25 cellular contexts compared by ENCODE assay signal in genomic region chr4:15918484-15919129, GRCh38. TPM values are rescaled to one million over a fixed set of nuclear protein-coding genes. Genes with fewer than 3 reads are reported as not detected.
DNase-seq lines count a peak whose midpoint lies in the region; ATAC-seq and TF ChIP-seq lines count a peak whose summit lies in the region.
"Had no signal": no experiment of that assay in that cellular context is flagged by ENCODE, and none has a peak within 500 bp of the region (broad histone marks: within the 10 kb centered on the region; RNA-seq: fewer than 3 reads in every experiment).

No MANE protein-coding gene starts in this region.

- peak; percentile 29 for ATAC-seq in omental fat pad (ENCODE audit: low FRiP score)
- ATAC-seq in GM18870 (IDR thresholded peaks at IDR 0.05; ENCODE audit: unreplicated experiment) = no peak
- ATAC-seq: activated CD8-positive, alpha-beta T cell treated with anti-CD3 and anti-CD28 coated beads, Interleukin-2, amount 10 ng/mL, durations not matched to agents 7 days and 5 days; HepG2; natural killer cell; right lobe of liver; stimulated activated naive CD8-positive, alpha-beta T cell treated with anti-CD3 and anti-CD28 coated beads, Interleukin-15, amount 100 ng/mL, for 72 hours had no signal

- H3K4me3 Mint-ChIP-seq in Calu3 (ENCODE audit: low read depth, unreplicated experiment) (peak overlapping the region; percentile 63), progenitor cell of endocrine pancreas (ENCODE audit: low read depth) (no peak overlapping the region), CD14-positive monocyte (no peak overlapping the region)
- H3K4me3 Mint-ChIP-seq: activated CD8-positive, alpha-beta T cell treated with anti-CD3 and anti-CD28 coated beads, Interleukin-2, amount 10 ng/mL, durations not matched to agents 7 days and 5 days; activated T-cell treated with anti-CD3 and anti-CD28 coated beads, Interleukin-2, amount 50 U/mL, for 24 hours; natural killer cell; stimulated activated naive CD8-positive, alpha-beta T cell treated with anti-CD3 and anti-CD28 coated beads, Interleukin-15, amount 100 ng/mL, for 72 hours had no signal

- peaks cover 35% of the 10 kb centered on the region for H3K36me3 Mint-ChIP-seq in Calu3 (ENCODE audit: insufficient read depth, unreplicated experiment)
- H3K36me3 Mint-ChIP-seq in progenitor cell of endocrine pancreas (ENCODE audit: insufficient read depth) = no peaks in the 10 kb centered on the region
- no peaks in the 10 kb centered on the region for H3K36me3 Mint-ChIP-seq in CD14-positive monocyte
- H3K36me3 Mint-ChIP-seq: natural killer cell had no signal

- no peaks in the 10 kb centered on the region for H3K36me3 ChIP-seq in esophagus (ENCODE audit: control insufficient read depth in 2 of 2, insufficient read depth in 2 of 2, low read length in 1 of 2)
- H3K36me3 ChIP-seq in effector memory CD4-positive, alpha-beta T cell (ENCODE audit: control insufficient read depth, insufficient read depth, low read length) = no peaks in the 10 kb centered on the region
- H3K36me3 ChIP-seq: adrenal gland, BLaER1, esophagus muscularis mucosa, right lobe of liver had no signal

- no peaks in the 10 kb centered on the region for H3K9me3 ChIP-seq in esophagus (ENCODE audit: control insufficient read depth in 2 of 2, insufficient read depth in 1 of 2, low read depth in 1 of 2, low read length in 1 of 2)
- no peaks in the 10 kb centered on the region for H3K9me3 ChIP-seq in effector memory CD4-positive, alpha-beta T cell (ENCODE audit: control insufficient read depth, low read length)
- H3K9me3 ChIP-seq: adrenal gland, Caco-2, esophagus muscularis mucosa, right lobe of liver had no signal

- H3K4me3 ChIP-seq in esophagus (ENCODE audit: low read depth in 1 of 2, low read length in 2 of 2) = no peak overlapping the region
- no peak overlapping the region for H3K4me3 ChIP-seq in effector memory CD4-positive, alpha-beta T cell (ENCODE audit: insufficient read depth, low read depth, low read length, poor library complexity, severe bottlenecking)
- H3K4me3 ChIP-seq: adrenal gland, BLaER1, esophagus muscularis mucosa, right lobe of liver had no signal

- 32 to 44% methylated on average over 4 of the region's 4 CpGs for WGBS in esophagus, 2 donors

- BruUV-seq in Calu3 (replicated peaks; lab: Mats Ljungman, UMichigan) = no TSS peak

- H3K27ac ChIP-seq in esophagus (ENCODE audit: low read depth in 2 of 2, low read length in 1 of 2) = peak overlapping the region; percentile 58 to 72
- no peak overlapping the region for H3K27ac ChIP-seq in effector memory CD4-positive, alpha-beta T cell (ENCODE audit: insufficient read depth, low read length, poor library complexity, severe bottlenecking)
- H3K27ac ChIP-seq: adrenal gland, BLaER1, esophagus muscularis mucosa, parathyroid adenoma, right lobe of liver had no signal

- H3K9me3 Mint-ChIP-seq in Calu3 (ENCODE audit: low read depth, unreplicated experiment) = peaks cover 1% of the 10 kb centered on the region
- H3K9me3 Mint-ChIP-seq in progenitor cell of endocrine pancreas (ENCODE audit: low read depth) = peaks cover 4% of the 10 kb centered on the region
- H3K9me3 Mint-ChIP-seq in CD14-positive monocyte = peaks cover 3 to 8% (median 5%) of the 10 kb centered on the region in 7 donors
- H3K9me3 Mint-ChIP-seq: activated T-cell treated with anti-CD3 and anti-CD28 coated beads, Interleukin-2, amount 50 U/mL, for 24 hours; natural killer cell had no signal

- H3K4me1 Mint-ChIP-seq in Calu3 (ENCODE audit: low read depth, unreplicated experiment) = peaks cover 72% of the 10 kb centered on the region
- H3K4me1 Mint-ChIP-seq in progenitor cell of endocrine pancreas (ENCODE audit: low read depth) = no peaks in the 10 kb centered on the region
- no peaks in the 10 kb centered on the region for H3K4me1 Mint-ChIP-seq in CD14-positive monocyte

- H3K27me3 Mint-ChIP-seq in Calu3 (ENCODE audit: unreplicated experiment) (no peaks in the 10 kb centered on the region), progenitor cell of endocrine pancreas (peaks cover 11% of the 10 kb centered on the region), CD14-positive monocyte (ENCODE audit: low read depth in 3 of 3) (peaks cover 3 to 6% (median 5%) of the 10 kb centered on the region in 3 donors)

- CTCF ChIA-PET in Calu3 (lab: Charles Lee) = interaction anchor here (1.2 to 2.4 kb wide), 2 partner anchors 13 to 38 kb away, joined by 5 to 6 read pairs; no protein-coding TSS in a partner anchor

- DNase-seq in Calu3 = peak; percentile 52
- DNase-seq in NCI-H187 treated with DMSO at 0.1 percent for 48 hours (lab: John Stamatoyannopoulos, UW) = peak; percentile 33
- DNase-seq in omental fat pad (ENCODE audit: low spot score) = no peak
- DNase-seq in effector memory CD4-positive, alpha-beta T cell = no peak
- DNase-seq in progenitor cell of endocrine pancreas (ENCODE audit: low spot score, unreplicated experiment) = no peak
- DNase-seq in CD14-positive monocyte (ENCODE audit: low spot score) = no peak
- DNase-seq: ACHN; activated CD8-positive, alpha-beta T cell treated with anti-CD3 and anti-CD28 coated beads, Interleukin-2, amount 10 ng/mL, durations not matched to agents 7 days and 5 days; activated T-cell treated with anti-CD3 and anti-CD28 coated beads, Interleukin-2, amount 50 U/mL, for 24 hours; adrenal gland; Caco-2; central memory CD4-positive, alpha-beta T cell; natural killer cell; right lobe of liver; stimulated activated naive CD8-positive, alpha-beta T cell treated with anti-CD3 and anti-CD28 coated beads, Interleukin-15, amount 100 ng/mL, for 72 hours; T1000 had no signal

- H3K27ac Mint-ChIP-seq in Calu3 (ENCODE audit: unreplicated experiment) (peak overlapping the region; percentile 89), progenitor cell of endocrine pancreas (no peak overlapping the region), CD14-positive monocyte (peak overlapping the region in 1 of 7 donors; percentile 35)
- H3K27ac Mint-ChIP-seq: activated CD8-positive, alpha-beta T cell treated with anti-CD3 and anti-CD28 coated beads, Interleukin-2, amount 10 ng/mL, durations not matched to agents 7 days and 5 days; activated T-cell treated with anti-CD3 and anti-CD28 coated beads, Interleukin-2, amount 50 U/mL, for 24 hours; natural killer cell had no signal

- H3K4me1 ChIP-seq in esophagus (ENCODE audit: control insufficient read depth in 2 of 2, insufficient read depth in 2 of 2, low read length in 1 of 2) = peaks cover 0 to 5% of the 10 kb centered on the region in 2 donors
- no peaks in the 10 kb centered on the region for H3K4me1 ChIP-seq in effector memory CD4-positive, alpha-beta T cell (ENCODE audit: control insufficient read depth, insufficient read depth, low read length, poor library complexity, severe bottlenecking)
- H3K4me1 ChIP-seq: Caco-2, parathyroid adenoma, right lobe of liver had no signal

- no peaks in the 10 kb centered on the region for H3K27me3 ChIP-seq in esophagus (ENCODE audit: control insufficient read depth in 1 of 2, insufficient read depth in 2 of 2, low read length in 2 of 2)
- no peaks in the 10 kb centered on the region for H3K27me3 ChIP-seq in effector memory CD4-positive, alpha-beta T cell (replicated peaks; ENCODE audit: control insufficient read depth, insufficient read depth, low read length, poor library complexity, severe bottlenecking)
- H3K27me3 ChIP-seq: adrenal gland, BLaER1, esophagus muscularis mucosa, right lobe of liver had no signal

- TF ChIP-seq CTCF in Calu3 (IDR thresholded peaks at IDR 0.05; ENCODE audit: unreplicated experiment) (no peak), omental fat pad (IDR thresholded peaks at IDR 0.05) (no peak), progenitor cell of endocrine pancreas (IDR thresholded peaks at IDR 0.05; ENCODE audit: unreplicated experiment) (no peak), CD14-positive monocyte (IDR thresholded peaks at IDR 0.05) (no peak)

- intact Hi-C loops in Calu3 (cut with micrococcal nuclease; ENCODE audit: unreplicated experiment) (no loop called here), CD14-positive monocyte (cut with micrococcal nuclease) (no loop called here)

RNA-seq across cellular contexts. Expression of gene FGFBP1, which starts 19.9 kb away (rescaled TPM):
- 5.0 and 8.4 TPM in 2 replicates for total RNA-seq in Calu3 (2022)
- polyA plus RNA-seq in esophagus = 100 to 1,000 TPM; 178 to 533 TPM
- total RNA-seq in omental fat pad = 10 to 100 TPM in 1 of 4 donors, 1 to 10 TPM in 2, under 1 TPM in 1; 0.50 to 25.8 (median 1.9) TPM
- total RNA-seq in progenitor cell of endocrine pancreas = not detected in 2 replicates
- not detected for polyA plus RNA-seq in CD14-positive monocyte
- total RNA-seq: activated CD8-positive, alpha-beta T cell treated with anti-CD3 and anti-CD28 coated beads, Interleukin-2, amount 10 ng/mL, durations not matched to agents 7 days and 5 days; adrenal gland; HepG2; natural killer cell; right lobe of liver; ureter had no signal
- polyA plus RNA-seq: HepG2 had no signal

RNA-seq across cellular contexts. Expression of gene FGFBP2, which starts 44.4 kb away (rescaled TPM):
- total RNA-seq in Calu3 (2022) (not detected in 2 replicates), omental fat pad (10 to 100 TPM in 3 of 4 donors, 1 to 10 TPM in 1; 4.7 to 34.8 (median 20.9) TPM), progenitor cell of endocrine pancreas (not detected in 2 replicates)
- polyA plus RNA-seq in esophagus (under 1 TPM in 1 of 2 donors, not detected in 1; 0.61 TPM), CD14-positive monocyte (1 to 10 TPM in 1 of 2 donors, under 1 TPM in 1; 0.61 to 1.1 TPM)
- total RNA-seq: Daoy, HepG2, kidney epithelial cell, ureter had no signal
- polyA plus RNA-seq: HepG2 had no signal

Comparison
In these comparisons a context has a peak if more than half of its experiments do, and no peak if none do; other contexts are left out.
1. DNase-seq: peak in Calu3 (single experiment) and NCI-H187 treated with DMSO at 0.1 percent for 48 hours (single experiment); none in omental fat pad (single experiment), effector memory CD4-positive, alpha-beta T cell (0 of 3), progenitor cell of endocrine pancreas (single experiment) and CD14-positive monocyte (single experiment).